In the genomic region with DNA sequence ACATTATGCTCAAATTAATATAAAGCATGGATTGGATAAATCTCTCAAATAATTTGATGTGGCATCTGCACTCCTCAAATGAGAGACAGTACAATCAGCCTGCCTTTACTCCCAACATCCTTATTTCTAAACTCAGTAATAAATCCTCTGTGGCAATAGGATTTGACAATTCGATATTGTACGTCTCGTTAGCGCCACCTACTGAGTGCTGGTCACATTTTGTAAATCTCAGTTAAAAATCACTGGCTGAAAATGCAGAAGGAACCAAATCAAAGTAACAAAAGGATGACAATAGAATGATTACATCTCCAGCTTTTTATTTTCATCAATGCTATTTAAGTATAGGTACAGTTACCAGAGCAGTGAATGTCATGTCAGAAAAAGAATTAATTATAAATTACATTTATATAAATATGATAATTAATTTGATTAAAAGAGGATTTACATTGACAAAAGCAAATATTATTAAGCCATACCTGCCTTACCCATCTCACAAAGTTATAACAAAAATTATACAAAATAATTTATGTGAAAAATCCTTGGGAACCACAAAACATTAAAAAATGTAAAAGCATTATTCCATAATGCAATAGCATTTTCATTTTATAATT, we compare ENCODE assay signal across 8 cellular contexts. TPM values are rescaled to one million over a fixed set of nuclear protein-coding genes. Genes with fewer than 3 reads are reported as not detected.
DNase-seq lines count a peak whose midpoint lies in the region; ATAC-seq and TF ChIP-seq lines count a peak whose summit lies in the region.

No MANE protein-coding gene starts in this region.

- no peaks in the 10 kb centered on the region for H3K27me3 ChIP-seq in A673 (replicated peaks; ENCODE audit: insufficient read depth, low read depth, low read length, poor library complexity)
- no peaks in the 10 kb centered on the region for H3K27me3 ChIP-seq in trophoblast cell (ENCODE audit: insufficient read depth, low read length)

- no peaks in the 10 kb centered on the region for H3K9me3 ChIP-seq in A673 (ENCODE audit: low read depth, low read length, poor library complexity, severe bottlenecking)
- no peaks in the 10 kb centered on the region for H3K9me3 ChIP-seq in trophoblast cell (ENCODE audit: insufficient read depth, low read depth, low read length)

- H3K18ac ChIP-seq in trophoblast cell (ENCODE audit: low read length): no peak overlapping the region

- no peak overlapping the region for H2BK120ac ChIP-seq in trophoblast cell (ENCODE audit: insufficient read depth, low read length, poor library complexity)

- DNase-seq in A673 (ENCODE audit: low spot score) (peak; percentile 83), RWPE1 (ENCODE audit: low spot score) (peak; percentile 57), germinal center (ENCODE audit: low spot score) (peak; percentile 35), trophoblast cell (peak; percentile 77 to 97), ureter (ENCODE audit: low spot score) (peak; percentile 75)
- peak; percentile 83 for DNase-seq in activated effector memory CD4-positive, alpha-beta T cell treated with anti-CD3 and anti-CD28 coated beads, Interleukin-2, amount 50 U/mL, for 16 hours

- H3K4me1 ChIP-seq in A673 (ENCODE audit: insufficient read depth, low read length, poor library complexity, severe bottlenecking) (peaks cover 12% of the 10 kb centered on the region), trophoblast cell (ENCODE audit: control insufficient read depth in 1 of 2, insufficient read depth in 2 of 2, low read length in 2 of 2) (no peaks in the 10 kb centered on the region)

- no peak overlapping the region for H3K27ac ChIP-seq in A673 (ENCODE audit: low read depth, low read length, poor library complexity, severe bottlenecking)
- no peak overlapping the region for H3K27ac ChIP-seq in RWPE1
- H3K27ac ChIP-seq in trophoblast cell (ENCODE audit: low read depth, low read length): no peak overlapping the region

- H4K8ac ChIP-seq in trophoblast cell (ENCODE audit: low read depth, low read length): no peak overlapping the region

- H3K4me2 ChIP-seq in trophoblast cell (ENCODE audit: low read length): no peak overlapping the region

- TF ChIP-seq CTCF in A673 (conservative IDR thresholded peaks at IDR 0.05; ENCODE audit: low read depth, low read length): peak; percentile 87
- peak; percentile 76 for TF ChIP-seq CTCF in LNCAP (IDR thresholded peaks at IDR 0.05)
- TF ChIP-seq CTCF in RWPE1 (conservative IDR thresholded peaks at IDR 0.05; ENCODE audit: low read depth): peak; percentile 76

- no peak overlapping the region for H3K4me3 ChIP-seq in A673 (ENCODE audit: low read depth, low read length, poor library complexity, severe bottlenecking)
- no peak overlapping the region for H3K4me3 ChIP-seq in trophoblast cell (ENCODE audit: low read depth, low read length)

- no peak overlapping the region for H4K12ac ChIP-seq in trophoblast cell (ENCODE audit: low read depth, low read length)

- no TSS peak for BruUV-seq in A673 (replicated peaks; lab: Mats Ljungman, UMichigan)

- intact Hi-C loops in A673 (cut with micrococcal nuclease; ENCODE audit: unreplicated experiment): loop anchor here (1.0 to 2.0 kb wide), 3 partner anchors 123 to 472 kb away; no protein-coding TSS in a partner anchor

- ATAC-seq in GM18511 (IDR thresholded peaks at IDR 0.05; ENCODE audit: unreplicated experiment): peak; percentile 65

- H4K91ac ChIP-seq in trophoblast cell (ENCODE audit: low read depth, low read length): no peak overlapping the region

- POLR2A ChIA-PET in A673 (lab: Charles Lee; ENCODE audit: low non-redundant PET) (no interaction called here), RWPE1 (lab: Yijun Ruan, JAX; ENCODE audit: low non-redundant PET) (no interaction called here)

- CTCF ChIA-PET in A673 (lab: Charles Lee) (no interaction called here), RWPE1 (lab: Yijun Ruan, JAX) (interaction anchor here (0.6 to 2.4 kb wide), 5 partner anchors 17 to 863 kb away, joined by 3 to 15 read pairs (median 6); no protein-coding TSS in a partner anchor)

- no CpG with 5 or more reads among the region's 4 CpGs for WGBS in trophoblast cell (ENCODE audit: extremely low coverage, insufficient coverage, insufficient read length)

- no peak overlapping the region for H3K14ac ChIP-seq in trophoblast cell (ENCODE audit: low read length)

- H3K36me3 ChIP-seq in A673 (ENCODE audit: insufficient read depth, low read length, poor library complexity, severe bottlenecking) (no peaks in the 10 kb centered on the region), trophoblast cell (ENCODE audit: control insufficient read depth in 1 of 2, insufficient read depth in 2 of 2, low read length in 2 of 2) (no peaks in the 10 kb centered on the region)

- H2BK5ac ChIP-seq in trophoblast cell (ENCODE audit: low read depth, low read length, poor library complexity): no peak overlapping the region

- H3K9ac ChIP-seq in trophoblast cell (ENCODE audit: low read length): no peak overlapping the region

- H3K4ac ChIP-seq in trophoblast cell (ENCODE audit: low read depth, low read length): no peak overlapping the region

- no peaks in the 10 kb centered on the region for H3K79me1 ChIP-seq in trophoblast cell (ENCODE audit: low read length)

- H3K23ac ChIP-seq in trophoblast cell (ENCODE audit: low read length): no peak overlapping the region

- H2AK5ac ChIP-seq in trophoblast cell (ENCODE audit: low read length): no peak overlapping the region

- no peak overlapping the region for H2AFZ ChIP-seq in trophoblast cell (ENCODE audit: insufficient read depth, low read length, poor library complexity)

- no peaks in the 10 kb centered on the region for H3K79me2 ChIP-seq in trophoblast cell (ENCODE audit: control insufficient read depth, insufficient read depth, low read length, poor library complexity)

- H2BK12ac ChIP-seq in trophoblast cell (ENCODE audit: low read length): no peak overlapping the region

RNA-seq across cellular contexts. Expression of a gene that starts 20.2 kb away (rescaled TPM):
- total RNA-seq in A673 (2021): not detected in 2 replicates
- polyA plus RNA-seq in trophoblast cell (2013): not detected in 2 replicates
- total RNA-seq in ureter: not detected

RNA-seq across cellular contexts. Expression of a gene that starts 34.4 kb away (rescaled TPM):
- not detected in 2 replicates for total RNA-seq in A673 (2021)
- 0.05 TPM in 1 of 2 replicates, not detected in the other for polyA plus RNA-seq in trophoblast cell (2013)
- not detected for total RNA-seq in ureter

RNA-seq across cellular contexts. Expression of a gene that starts 34.5 kb away (rescaled TPM):
- 72.9 and 75.4 TPM in 2 replicates for total RNA-seq in A673 (2021)
- 68.4 and 68.5 TPM in 2 replicates for polyA plus RNA-seq in trophoblast cell (2013)
- 42.3 TPM for total RNA-seq in ureter

Comparison
In these comparisons a context has a peak if more than half of its experiments do, and no peak if none do; other contexts are left out.
1. DNase-seq: peak in every context shown above with its lines; median percentile 87 in trophoblast cell; 83 in A673; 83 in activated effector memory CD4-positive, alpha-beta T cell treated with anti-CD3 and anti-CD28 coated beads, Interleukin-2, amount 50 U/mL, for 16 hours; 75 in ureter; 57 in RWPE1; 35 in germinal center.